19 cellular contexts compared by ENCODE assay signal in genomic region chr2:134421556-134422328, GRCh38.
"Had no signal": no experiment of that assay in that cellular context is flagged by ENCODE, and none has a peak within 500 bp of the region (broad histone marks: within the 10 kb centered on the region; RNA-seq: fewer than 3 reads in every experiment).

No MANE protein-coding gene starts in this region.

- H3K4me1 ChIP-seq: adrenal gland, breast epithelium, thyroid gland had no signal

- H3K27ac ChIP-seq: adrenal gland, breast epithelium, esophagus muscularis mucosa, thyroid gland, VCaP had no signal

- H3K4me3 ChIP-seq: adrenal gland, breast epithelium, esophagus muscularis mucosa, thyroid gland had no signal

- DNase-seq: activated CD4-positive, alpha-beta T cell treated with anti-CD3 and anti-CD28 coated beads for 1 hour; activated CD8-positive, alpha-beta memory T cell treated with anti-CD3 and anti-CD28 coated beads for 24 hours; activated CD8-positive, alpha-beta memory T cell treated with anti-CD3 and anti-CD28 coated beads, Interleukin-2, amount 50 U/mL, for 48 hours; activated gamma-delta T cell; adrenal gland; effector memory CD4-positive, alpha-beta T cell; hypothalamus; islet precursor cell; nucleus accumbens; stimulated activated CD4-positive, alpha-beta T cell treated with anti-CD3 and anti-CD28 coated beads, Interleukin-4, amount 100 ng/mL, for 4 hours; stimulated activated naive B cell treated with anti-CD40 and anti-IgM and Interleukin-4, amounts not matched to agents 10 μg/mL and 1 μg/mL and 100 μg/mL, for 72 hours; SW 1271; T-helper 2 cell; thyroid gland had no signal

- ATAC-seq: stimulated activated naive B cell treated with anti-CD40 and anti-IgM and Interleukin-4, amounts not matched to agents 10 μg/mL and 1 μg/mL and 100 μg/mL, for 72 hours had no signal

- FAIRE-seq: astrocyte, endothelial cell of umbilical vein had no signal

- H3K9me3 ChIP-seq: adrenal gland, breast epithelium, esophagus muscularis mucosa, thyroid gland had no signal

- H3K36me3 ChIP-seq: adrenal gland, breast epithelium, thyroid gland had no signal

- H3K27me3 ChIP-seq: adrenal gland, breast epithelium, esophagus muscularis mucosa, thyroid gland had no signal
